ENCODE assay signal across 14 cellular contexts in genomic region chr16:70653406-70653805, GRCh38. TPM values are rescaled to one million over a fixed set of nuclear protein-coding genes. Genes with fewer than 3 reads are reported as not detected.
DNase-seq lines count a peak whose midpoint lies in the region; ATAC-seq and TF ChIP-seq lines count a peak whose summit lies in the region.
"Had no signal": no experiment of that assay in that cellular context is flagged by ENCODE, and none has a peak within 500 bp of the region (broad histone marks: within the 10 kb centered on the region; RNA-seq: fewer than 3 reads in every experiment).

No MANE protein-coding gene starts in this region.

- peaks cover 8% of the 10 kb centered on the region for H3K4me1 ChIP-seq in KMS-11 (ENCODE audit: low read depth, poor library complexity, severe bottlenecking)
- H3K4me1 ChIP-seq in body of pancreas: peaks cover 4% of the 10 kb centered on the region
- H3K4me1 ChIP-seq in gastrocnemius medialis: peaks cover 4 to 11% of the 10 kb centered on the region in 2 donors

- H3K79me2 ChIP-seq in KMS-11 (ENCODE audit: insufficient read depth, low read depth): no peaks in the 10 kb centered on the region

- TF ChIP-seq POLR2A in body of pancreas (IDR thresholded peaks at IDR 0.05) (no peak), gastrocnemius medialis (IDR thresholded peaks at IDR 0.05) (no peak)

- H3K27ac Mint-ChIP-seq in activated CD8-positive, alpha-beta T cell treated with anti-CD3 and anti-CD28 coated beads, Interleukin-2, amount 10 ng/mL, durations not matched to agents 7 days and 5 days: no peak overlapping the region
- H3K27ac Mint-ChIP-seq: activated CD8-positive, alpha-beta T cell treated with anti-CD3 and anti-CD28 coated beads for 36 hours; activated naive CD8-positive, alpha-beta T cell treated with anti-CD3 and anti-CD28 coated beads for 36 hours had no signal

- H3K4me1 Mint-ChIP-seq in activated CD8-positive, alpha-beta T cell treated with anti-CD3 and anti-CD28 coated beads, Interleukin-2, amount 10 ng/mL, durations not matched to agents 7 days and 5 days (ENCODE audit: low read depth): peaks cover 5% of the 10 kb centered on the region
- H3K4me1 Mint-ChIP-seq: activated naive CD8-positive, alpha-beta T cell treated with anti-CD3 and anti-CD28 coated beads for 36 hours had no signal

- H3K36me3 ChIP-seq in KMS-11 (ENCODE audit: insufficient read depth) (no peaks in the 10 kb centered on the region), body of pancreas (replicated peaks in 1 of 2; ENCODE audit: insufficient read depth in 1 of 2, low read depth in 2 of 2) (no peaks in the 10 kb centered on the region), gastrocnemius medialis (no peaks in the 10 kb centered on the region)
- H3K36me3 ChIP-seq: BE2C, lower lobe of right lung, WERI-Rb-1 had no signal

- peaks cover 2% of the 10 kb centered on the region for H3K27me3 Mint-ChIP-seq in activated CD8-positive, alpha-beta T cell treated with anti-CD3 and anti-CD28 coated beads, Interleukin-2, amount 10 ng/mL, durations not matched to agents 7 days and 5 days (ENCODE audit: low read depth)
- H3K27me3 Mint-ChIP-seq: activated CD8-positive, alpha-beta T cell treated with anti-CD3 and anti-CD28 coated beads for 36 hours; activated naive CD8-positive, alpha-beta T cell treated with anti-CD3 and anti-CD28 coated beads for 36 hours had no signal

- H3K36me3 Mint-ChIP-seq in activated CD8-positive, alpha-beta T cell treated with anti-CD3 and anti-CD28 coated beads, Interleukin-2, amount 10 ng/mL, durations not matched to agents 7 days and 5 days (ENCODE audit: low read depth): no peaks in the 10 kb centered on the region
- H3K36me3 Mint-ChIP-seq: activated naive CD8-positive, alpha-beta T cell treated with anti-CD3 and anti-CD28 coated beads for 36 hours had no signal

- H4K20me1 ChIP-seq in KMS-11 (ENCODE audit: insufficient read depth): no peaks in the 10 kb centered on the region

- CTCF ChIA-PET in activated CD8-positive, alpha-beta T cell treated with anti-CD3 and anti-CD28 coated beads, Interleukin-2, amount 10 ng/mL, durations not matched to agents 7 days and 5 days (lab: Charles Lee): interaction anchor here (0.7 to 4.7 kb wide), 27 partner anchors 8 to 494 kb away, joined by 3 to 60 read pairs (median 4); no protein-coding TSS in a partner anchor

- H3K9me3 ChIP-seq in body of pancreas (no peaks in the 10 kb centered on the region), gastrocnemius medialis (no peaks in the 10 kb centered on the region)
- H3K9me3 ChIP-seq: BE2C, lower lobe of right lung, tibial nerve had no signal

- H3K9ac ChIP-seq in KMS-11: no peak overlapping the region

- H3K27me3 ChIP-seq in KMS-11 (ENCODE audit: insufficient read depth, low read depth): no peaks in the 10 kb centered on the region
- no peaks in the 10 kb centered on the region for H3K27me3 ChIP-seq in body of pancreas
- no peaks in the 10 kb centered on the region for H3K27me3 ChIP-seq in gastrocnemius medialis
- H3K27me3 ChIP-seq: BE2C, tibial nerve had no signal

- WGBS in body of pancreas, 2 donors: 76 to 77% methylated on average over 4 of the region's 4 CpGs

- no peak for TF ChIP-seq CTCF in KMS-11 (conservative IDR thresholded peaks at IDR 0.05; ENCODE audit: low read depth, low read length)
- TF ChIP-seq CTCF in body of pancreas (IDR thresholded peaks at IDR 0.05): no peak
- TF ChIP-seq CTCF in gastrocnemius medialis (IDR thresholded peaks at IDR 0.05 in 4 of 5, conservative IDR thresholded peaks at IDR 0.05 in 1 of 5): no peak

- in situ Hi-C loops in gastrocnemius medialis (cut with MboI; ENCODE audit: low sequenced_read_pairs in 4 of 4): loop anchor here (5.0 to 25.0 kb wide), 5 partner anchors 119 to 291 kb away; no protein-coding TSS in a partner anchor

- no peaks in the 10 kb centered on the region for H3K9me3 Mint-ChIP-seq in activated CD8-positive, alpha-beta T cell treated with anti-CD3 and anti-CD28 coated beads, Interleukin-2, amount 10 ng/mL, durations not matched to agents 7 days and 5 days (ENCODE audit: insufficient read depth)
- H3K9me3 Mint-ChIP-seq: activated CD8-positive, alpha-beta T cell treated with anti-CD3 and anti-CD28 coated beads for 36 hours; activated naive CD8-positive, alpha-beta T cell treated with anti-CD3 and anti-CD28 coated beads for 36 hours had no signal

- H3K4me3 ChIP-seq in KMS-11 (IDR thresholded peaks at IDR 0.05; ENCODE audit: insufficient read depth, low read depth, low read length): no peak overlapping the region
- no peak overlapping the region for H3K4me3 ChIP-seq in body of pancreas
- H3K4me3 ChIP-seq in gastrocnemius medialis: no peak overlapping the region

- 0 out of 2 replicates have a peak overlapping the region, but pooled peaks have one; percentile 56 for H3K4me2 ChIP-seq in KMS-11

- POLR2A ChIA-PET in activated CD8-positive, alpha-beta T cell treated with anti-CD3 and anti-CD28 coated beads, Interleukin-2, amount 10 ng/mL, durations not matched to agents 7 days and 5 days (lab: Charles Lee): interaction anchor here (0.7 kb wide), 1 partner anchor 278 kb away, joined by 3 read pairs; no protein-coding TSS in a partner anchor

- DNase-seq in body of pancreas (no peak), gastrocnemius medialis (no peak), DMS 273 (lab: John Stamatoyannopoulos, UW; ENCODE audit: unreplicated experiment) (no peak), DMS 273 treated with DMSO at 0.1 percent for 48 hours (lab: John Stamatoyannopoulos, UW) (no peak)
- DNase-seq in activated CD8-positive, alpha-beta T cell treated with anti-CD3 and anti-CD28 coated beads, Interleukin-2, amount 10 ng/mL, durations not matched to agents 7 days and 5 days: no peak
- DNase-seq: lower lobe of right lung had no signal

- H2AFZ ChIP-seq in KMS-11 (ENCODE audit: low read depth): peak overlapping the region; percentile 93; the same call in 1 of the 2 replicates

- intact Hi-C loops in body of pancreas (cut with DNase I) (loop anchor here (5.0 to 10.0 kb wide), 2 partner anchors 121 to 259 kb away; no protein-coding TSS in a partner anchor), gastrocnemius medialis (cut with DNase I; ENCODE audit: low total_unique reads) (loop anchor here (1.0 to 2.0 kb wide), 3 partner anchors 81 to 283 kb away; no protein-coding TSS in a partner anchor)

- no peak overlapping the region for H3K4me3 Mint-ChIP-seq in activated CD8-positive, alpha-beta T cell treated with anti-CD3 and anti-CD28 coated beads, Interleukin-2, amount 10 ng/mL, durations not matched to agents 7 days and 5 days
- H3K4me3 Mint-ChIP-seq: activated CD8-positive, alpha-beta T cell treated with anti-CD3 and anti-CD28 coated beads for 36 hours had no signal

- ATAC-seq in GM18867 (IDR thresholded peaks at IDR 0.05; ENCODE audit: unreplicated experiment) (peak; percentile 17), body of pancreas (peak; percentile 9), gastrocnemius medialis (no peak)
- ATAC-seq in activated CD8-positive, alpha-beta T cell treated with anti-CD3 and anti-CD28 coated beads, Interleukin-2, amount 10 ng/mL, durations not matched to agents 7 days and 5 days: no peak

- H3K27ac ChIP-seq in KMS-11 (no peak overlapping the region), body of pancreas (no peak overlapping the region), gastrocnemius medialis (peak overlapping the region in 3 of 4 donors; percentile 23 to 66 (median 57))

RNA-seq across cellular contexts. Expression of gene IL34, which starts 7.0 kb away (rescaled TPM):
- total RNA-seq in body of pancreas: 1 to 10 TPM in 1 of 2 donors, under 1 TPM in 1; 0.78 to 3.0 TPM
- 10 to 100 TPM in 3 of 4 donors, under 1 TPM in 1; 0.71 to 93.0 (median 22.1) TPM for total RNA-seq in gastrocnemius medialis
- total RNA-seq in activated CD8-positive, alpha-beta T cell treated with anti-CD3 and anti-CD28 coated beads, Interleukin-2, amount 10 ng/mL, durations not matched to agents 7 days and 5 days: under 1 TPM; 0.13 to 0.42 TPM
- total RNA-seq: activated CD8-positive, alpha-beta T cell treated with anti-CD3 and anti-CD28 coated beads for 36 hours; T-helper 2 cell treated with Interferon-gamma antibody and Interleukin-4, amounts not matched to agents 100 ng/mL and 5 ng/mL, for 36 hours had no signal

RNA-seq across cellular contexts. Expression of gene MTSS2, which starts 32.4 kb away (rescaled TPM):
- 10 to 100 TPM in 1 of 2 donors, 1 to 10 TPM in 1; 8.8 to 23.4 TPM for total RNA-seq in body of pancreas
- total RNA-seq in gastrocnemius medialis: 100 to 1,000 TPM in 1 of 4 donors, 10 to 100 TPM in 3; 42.6 to 160 (median 93.9) TPM
- 1 to 10 TPM; 5.7 to 6.0 TPM for total RNA-seq in activated CD8-positive, alpha-beta T cell treated with anti-CD3 and anti-CD28 coated beads, Interleukin-2, amount 10 ng/mL, durations not matched to agents 7 days and 5 days

Comparison
In these comparisons a context has a peak if more than half of its experiments do, and no peak if none do; other contexts are left out.
1. ATAC-seq: peak in GM18867 (single experiment) and body of pancreas (single experiment); none in gastrocnemius medialis (0 of 2) and activated CD8-positive, alpha-beta T cell treated with anti-CD3 and anti-CD28 coated beads, Interleukin-2, amount 10 ng/mL, durations not matched to agents 7 days and 5 days (single experiment).
2. H3K27ac ChIP-seq: peak in gastrocnemius medialis (3 of 4); none in KMS-11 (single experiment) and body of pancreas (0 of 4).